Comparison of ENCODE assay signal across 9 cellular contexts in the genomic region with DNA sequence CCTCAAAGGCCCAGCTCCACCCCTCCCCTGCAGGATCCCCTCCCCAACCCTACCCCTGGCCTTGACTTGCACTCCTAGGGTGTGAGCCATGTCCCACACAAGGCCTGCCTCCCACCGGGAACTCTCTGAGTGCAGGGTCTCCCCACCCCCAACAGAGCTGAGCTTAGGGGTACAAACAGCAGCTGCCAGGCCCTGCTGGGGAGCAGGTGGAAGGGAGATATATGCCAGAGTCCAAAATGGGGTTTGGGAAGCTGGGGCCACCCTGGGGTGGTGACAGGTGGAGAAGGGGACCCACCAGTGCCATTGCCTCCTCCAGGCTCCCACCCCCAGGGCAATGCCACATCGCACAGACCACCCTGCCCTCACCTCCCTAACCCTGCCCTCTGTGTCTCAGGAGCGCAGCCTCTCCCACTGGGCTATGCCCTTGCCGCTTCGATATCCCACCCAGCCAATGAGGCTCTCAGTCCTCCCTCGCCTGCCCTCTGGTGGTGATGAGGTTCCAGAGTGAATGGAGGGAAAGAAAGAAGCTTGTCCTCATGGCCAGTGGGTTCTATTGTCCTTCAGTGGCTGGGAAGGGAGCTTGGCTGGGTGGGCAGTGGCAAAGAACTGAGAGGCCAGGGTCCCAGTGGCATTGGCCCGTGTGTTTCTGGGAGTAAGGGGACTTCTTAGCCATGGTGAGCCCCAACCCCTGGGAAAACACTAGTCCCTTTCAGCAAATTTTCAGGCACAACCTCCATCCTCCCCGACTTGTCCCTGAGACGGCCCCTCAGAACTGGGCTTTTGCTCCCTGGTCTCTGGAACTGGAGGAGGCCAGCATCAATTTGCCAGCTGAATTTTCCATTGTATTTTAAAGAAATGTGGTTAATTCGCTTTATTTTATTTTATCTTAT. TPM values are rescaled to one million over a fixed set of nuclear protein-coding genes. Genes with fewer than 3 reads are reported as not detected.
DNase-seq lines count a peak whose midpoint lies in the region; ATAC-seq, FAIRE-seq and TF ChIP-seq lines count a peak whose summit lies in the region.
"Had no signal": no experiment of that assay in that cellular context is flagged by ENCODE, and none has a peak within 500 bp of the region (broad histone marks: within the 10 kb centered on the region; RNA-seq: fewer than 3 reads in every experiment).

No MANE protein-coding gene starts in this region.

- H3K4me3 ChIP-seq in RWPE2 (ENCODE audit: severe bottlenecking) (no peak overlapping the region), breast epithelium (no peak overlapping the region), lower lobe of right lung (no peak overlapping the region), uterus (no peak overlapping the region)

- H3K4me1 ChIP-seq in RWPE2 (ENCODE audit: insufficient read depth, poor library complexity, severe bottlenecking): no peaks in the 10 kb centered on the region
- peaks cover 0 to 4% of the 10 kb centered on the region in 2 donors for H3K4me1 ChIP-seq in breast epithelium
- H3K4me1 ChIP-seq in lower lobe of right lung: peaks cover 12% of the 10 kb centered on the region
- H3K4me1 ChIP-seq in uterus: peaks cover 0 to 15% of the 10 kb centered on the region in 2 donors

- peak; percentile 31 for DNase-seq in DMS114 treated with DMSO at 0.1 percent for 48 hours (lab: John Stamatoyannopoulos, UW; ENCODE audit: unreplicated experiment)
- DNase-seq in HTR-8/SVneo (ENCODE audit: insufficient read length, low spot score): peak; percentile 48
- no peak for DNase-seq in RWPE2 (ENCODE audit: low spot score)
- peak in 1 of 2 donors; percentile 20 for DNase-seq in breast epithelium (ENCODE audit: low spot score in 2 of 2)
- DNase-seq in lower lobe of right lung: no peak
- DNase-seq in uterus: peak; percentile 64 to 72
- DNase-seq in NCI-H187 treated with DMSO at 0.1 percent for 48 hours (lab: John Stamatoyannopoulos, UW): no peak

- H3K36me3 ChIP-seq in RWPE2 (ENCODE audit: low read depth) (no peaks in the 10 kb centered on the region), breast epithelium (no peaks in the 10 kb centered on the region), lower lobe of right lung (no peaks in the 10 kb centered on the region), uterus (no peaks in the 10 kb centered on the region)

- peak; percentile 76 for FAIRE-seq in HTR-8/SVneo (lab: Jason Lieb, UNC)

- intact Hi-C loops in breast epithelium (cut with DNase I; ENCODE audit: low total_unique reads): no loop called here
- intact Hi-C loops in lower lobe of right lung (cut with DNase I): no loop called here
- intact Hi-C loops in uterus (cut with DNase I; ENCODE audit: low total_unique reads): loop anchor here (5.0 kb wide), 1 partner anchor 193 kb away; no protein-coding TSS in a partner anchor

- H3K27ac ChIP-seq in RWPE2 (ENCODE audit: poor library complexity, severe bottlenecking): no peak overlapping the region
- H3K27ac ChIP-seq in breast epithelium: peak overlapping the region; percentile 40 to 88
- H3K27ac ChIP-seq in lower lobe of right lung: no peak overlapping the region
- no peak overlapping the region for H3K27ac ChIP-seq in uterus

- no peaks in the 10 kb centered on the region for H3K27me3 ChIP-seq in RWPE2 (ENCODE audit: insufficient read depth, poor library complexity, severe bottlenecking)
- no peaks in the 10 kb centered on the region for H3K27me3 ChIP-seq in breast epithelium
- H3K27me3 ChIP-seq in lower lobe of right lung (ENCODE audit: low read depth): no peaks in the 10 kb centered on the region
- no peaks in the 10 kb centered on the region for H3K27me3 ChIP-seq in uterus

- no peaks in the 10 kb centered on the region for H3K9me3 ChIP-seq in RWPE2 (ENCODE audit: severe bottlenecking)
- no peaks in the 10 kb centered on the region for H3K9me3 ChIP-seq in breast epithelium
- H3K9me3 ChIP-seq in lower lobe of right lung: no peaks in the 10 kb centered on the region
- no peaks in the 10 kb centered on the region for H3K9me3 ChIP-seq in uterus

- ATAC-seq in RWPE2 (ENCODE audit: low read depth) (no peak), lower lobe of right lung (peak; percentile 15 to 25), HG02798 (IDR thresholded peaks at IDR 0.05; ENCODE audit: poor library complexity, unreplicated experiment) (no peak)

- peak; percentile 78 for TF ChIP-seq CTCF in RWPE2 (IDR thresholded peaks at IDR 0.05; ENCODE audit: poor library complexity, severe bottlenecking)
- TF ChIP-seq CTCF in breast epithelium (IDR thresholded peaks at IDR 0.05): peak; percentile 19 to 44 (median 23)
- TF ChIP-seq CTCF in lower lobe of right lung (IDR thresholded peaks at IDR 0.05): peak; percentile 42
- peak; percentile 18 to 65 (median 44) for TF ChIP-seq CTCF in uterus (IDR thresholded peaks at IDR 0.05)

- TF ChIP-seq POLR2A in breast epithelium (IDR thresholded peaks at IDR 0.05) (no peak), uterus (IDR thresholded peaks at IDR 0.05) (peak in 1 of 2 donors; percentile 10)

RNA-seq across cellular contexts. Expression of gene CYP11A1, which starts 46.8 kb away (rescaled TPM):
- total RNA-seq in breast epithelium (1 to 10 TPM; 1.1 to 4.6 (median 1.3) TPM), lower lobe of right lung (0.59 TPM), uterus (1 to 10 TPM in 2 of 4 donors, not detected in 2; 1.1 to 2.3 TPM)
- total RNA-seq: pulmonary artery endothelial cell had no signal

Comparison
In these comparisons a context has a peak if more than half of its experiments do, and no peak if none do; other contexts are left out.
1. DNase-seq: peak in DMS114 treated with DMSO at 0.1 percent for 48 hours (single experiment), HTR-8/SVneo (single experiment) and uterus (2 of 2); none in RWPE2 (single experiment), lower lobe of right lung (single experiment) and NCI-H187 treated with DMSO at 0.1 percent for 48 hours (single experiment).
2. ATAC-seq: peak in lower lobe of right lung (2 of 2); none in RWPE2 (single experiment) and HG02798 (single experiment).
3. H3K27ac ChIP-seq: peak in breast epithelium (2 of 2); none in RWPE2 (single experiment), lower lobe of right lung (single experiment) and uterus (0 of 2).
4. CTCF ChIP-seq: peak in every context shown above with its lines; median percentile 78 in RWPE2; 44 in uterus; 42 in lower lobe of right lung; 23 in breast epithelium.